Comparison of ENCODE assay signal across 8 cellular contexts in genomic region chr5:154860123-154860522, GRCh38. TPM values are rescaled to one million over a fixed set of nuclear protein-coding genes. Genes with fewer than 3 reads are reported as not detected.
DNase-seq lines count a peak whose midpoint lies in the region; ATAC-seq lines count a peak whose summit lies in the region.

No MANE protein-coding gene starts in this region.

- H3K4me1 Mint-ChIP-seq in activated T-helper 17 cell treated with anti-CD3 and anti-CD28 coated beads, Interleukin-2, amount 50 U/mL, for 72 hours = peaks cover 21% of the 10 kb centered on the region

- H3K27ac ChIP-seq in iPS-20b (ENCODE audit: low read length) (no peak overlapping the region), subcutaneous abdominal adipose tissue (ENCODE audit: low read depth, low read length) (peak overlapping the region; percentile 96)

- no peaks in the 10 kb centered on the region for H3K27me3 Mint-ChIP-seq in activated T-helper 17 cell treated with anti-CD3 and anti-CD28 coated beads, Interleukin-2, amount 50 U/mL, for 72 hours

- H3K27ac Mint-ChIP-seq in activated T-helper 17 cell treated with anti-CD3 and anti-CD28 coated beads, Interleukin-2, amount 50 U/mL, for 72 hours = peak overlapping the region; percentile 99

- H3K9ac ChIP-seq in iPS-20b (ENCODE audit: low read depth, low read length) = peak overlapping the region; percentile 84; the same call in 1 of the 2 replicates
- peak overlapping the region; percentile 77 to 93 (median 89) for H3K9ac ChIP-seq in subcutaneous abdominal adipose tissue (ENCODE audit: low read length in 5 of 5)

- ATAC-seq in activated T-helper 17 cell treated with anti-CD3 and anti-CD28 coated beads, Interleukin-2, amount 50 U/mL, for 72 hours (replicated peaks) = peak; percentile 9

- H3K9me3 Mint-ChIP-seq in activated T-helper 17 cell treated with anti-CD3 and anti-CD28 coated beads, Interleukin-2, amount 50 U/mL, for 72 hours = no peaks in the 10 kb centered on the region

- H3K36me3 ChIP-seq in iPS-20b (ENCODE audit: insufficient read depth, low read depth, low read length) (peaks cover 28% of the 10 kb centered on the region), subcutaneous abdominal adipose tissue (ENCODE audit: control insufficient read depth in 5 of 5, insufficient read depth in 5 of 5, low read length in 5 of 5) (peaks cover 0 to 13% (median 7%) of the 10 kb centered on the region in 5 donors)

- peak; percentile 27 for DNase-seq in stimulated activated CD4-positive, alpha-beta T cell treated with anti-CD3 and anti-CD28 coated beads, Interleukin-15, amount 100 ng/mL, for 24 hours
- no peak for DNase-seq in stimulated activated CD4-positive, alpha-beta T cell treated with anti-CD3 and anti-CD28 coated beads, Interleukin-4, amount 100 ng/mL, for 1 hour
- DNase-seq in stimulated activated CD4-positive, alpha-beta T cell treated with anti-CD3 and anti-CD28 coated beads, Interleukin-2, amount 100 ng/mL, for 48 hours = no peak
- DNase-seq in mesenteric fat pad (ENCODE audit: low spot score) = no peak
- DNase-seq in activated CD4-positive, CD25-positive, alpha-beta regulatory T cell (lab: John Stamatoyannopoulos, UW) = no peak

- H3K4me3 Mint-ChIP-seq in activated T-helper 17 cell treated with anti-CD3 and anti-CD28 coated beads, Interleukin-2, amount 50 U/mL, for 72 hours = peak overlapping the region; percentile 85

- H3K9me3 ChIP-seq in iPS-20b (ENCODE audit: insufficient read depth, low read depth, low read length) (no peaks in the 10 kb centered on the region), subcutaneous abdominal adipose tissue (ENCODE audit: control insufficient read depth in 5 of 5, low read length in 5 of 5) (no peaks in the 10 kb centered on the region)

- H3K4me3 ChIP-seq in iPS-20b (ENCODE audit: low read length) (peak overlapping the region; percentile 85), subcutaneous abdominal adipose tissue (ENCODE audit: low read depth in 1 of 5, low read length in 5 of 5) (peak overlapping the region; percentile 66 to 95 (median 91))

- H3K27me3 ChIP-seq in iPS-20b (ENCODE audit: insufficient read depth, low read length) = no peaks in the 10 kb centered on the region
- H3K27me3 ChIP-seq in subcutaneous abdominal adipose tissue (ENCODE audit: control insufficient read depth in 5 of 5, insufficient read depth in 4 of 5, low read length in 5 of 5) = no peaks in the 10 kb centered on the region

- H3K36me3 Mint-ChIP-seq in activated T-helper 17 cell treated with anti-CD3 and anti-CD28 coated beads, Interleukin-2, amount 50 U/mL, for 72 hours (ENCODE audit: low read depth) = peaks cover 72% of the 10 kb centered on the region

- H3K4me1 ChIP-seq in iPS-20b (ENCODE audit: insufficient read depth, low read length) (peaks cover 11% of the 10 kb centered on the region; the same call in 1 of the 2 replicates), subcutaneous abdominal adipose tissue (ENCODE audit: control insufficient read depth in 5 of 5, insufficient read depth in 5 of 5, low read length in 5 of 5) (peaks cover 12 to 52% (median 46%) of the 10 kb centered on the region in 5 donors)

RNA-seq across cellular contexts. Expression of gene CNOT8, which starts 1.7 kb away (rescaled TPM):
- 100 to 1,000 TPM in 1 of 2 donors, 10 to 100 TPM in 1; 87.4 to 173 TPM for total RNA-seq in activated T-helper 17 cell treated with anti-CD3 and anti-CD28 coated beads, Interleukin-2, amount 50 U/mL, for 72 hours
- total RNA-seq in mesenteric fat pad = 45.0 TPM

RNA-seq across cellular contexts. Expression of gene FAXDC2, which starts 9.7 kb away (rescaled TPM):
- total RNA-seq in activated T-helper 17 cell treated with anti-CD3 and anti-CD28 coated beads, Interleukin-2, amount 50 U/mL, for 72 hours = not detected
- 13.2 TPM for total RNA-seq in mesenteric fat pad

Comparison
In these comparisons a context has a peak if more than half of its experiments do, and no peak if none do; other contexts are left out.
1. RNA of gene FAXDC2, which starts 9.7 kb away (total RNA-seq): 13.2 TPM in mesenteric fat pad (single experiment); not detected in activated T-helper 17 cell treated with anti-CD3 and anti-CD28 coated beads, Interleukin-2, amount 50 U/mL, for 72 hours; every median in the first group is over 10 times any median in the second.